ENCODE assay signal across 15 cellular contexts in the genomic region with DNA sequence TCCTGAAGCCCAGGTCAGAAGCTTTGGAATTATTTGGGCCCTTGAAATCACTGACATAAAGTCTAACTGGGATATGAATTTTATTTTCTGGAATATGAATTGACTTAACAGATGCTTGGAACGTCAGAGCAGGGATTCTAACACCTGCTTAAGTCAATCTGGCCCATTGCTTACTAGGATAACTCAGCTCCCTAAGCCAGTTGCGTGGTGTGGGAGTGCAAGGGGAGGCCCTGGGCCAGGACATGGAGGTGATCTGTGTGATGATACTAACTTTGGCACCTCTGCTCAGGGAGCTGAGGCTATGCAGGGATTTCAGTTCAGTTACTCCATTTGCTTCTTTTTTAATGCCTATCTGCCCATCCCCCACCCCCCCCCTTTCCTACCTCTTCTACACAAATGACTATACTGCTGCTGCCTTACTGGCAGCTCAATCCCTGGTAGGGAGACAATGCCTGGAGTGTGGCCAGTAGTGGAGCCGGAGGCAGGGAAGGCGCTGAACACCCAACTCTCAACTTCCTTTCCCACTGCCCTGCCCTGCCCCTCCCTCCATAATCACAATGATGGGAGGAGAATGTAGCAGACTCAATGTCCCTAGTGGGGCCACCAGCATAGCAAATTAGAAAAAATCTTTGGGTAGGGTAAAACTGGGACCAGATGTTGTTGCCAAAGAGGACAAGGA. TPM values are rescaled to one million over a fixed set of nuclear protein-coding genes. Genes with fewer than 3 reads are reported as not detected.
DNase-seq lines count a peak whose midpoint lies in the region; ATAC-seq, FAIRE-seq and TF ChIP-seq lines count a peak whose summit lies in the region.
"Had no signal": no experiment of that assay in that cellular context is flagged by ENCODE, and none has a peak within 500 bp of the region (broad histone marks: within the 10 kb centered on the region; RNA-seq: fewer than 3 reads in every experiment).

No MANE protein-coding gene starts in this region.

- no peak overlapping the region for H3K4ac ChIP-seq in mesendoderm (ENCODE audit: low read depth, low read length)

- no peaks in the 10 kb centered on the region for H4K20me1 ChIP-seq in GM12878 (ENCODE audit: control insufficient read depth, insufficient read depth)

- CTCF ChIA-PET in GM12878 (lab: Yijun Ruan, JAX): no interaction called here

- H2BK120ac ChIP-seq in mesendoderm (ENCODE audit: low read depth, low read length): no peak overlapping the region

- no peak for TF ChIP-seq RAD21 in GM12878 (IDR thresholded peaks at IDR 0.05; ENCODE audit: insufficient read depth, low read depth, low read length)

- WGBS in GM12878 (ENCODE audit: insufficient coverage, insufficient replicate concordance, low lambda C conversion rate, missing lambda C conversion rate): 98% methylated on average over 4 of the region's 4 CpGs
- WGBS in mesendoderm (ENCODE audit: extremely low coverage, insufficient coverage, low lambda C conversion rate): no CpG with 5 or more reads among the region's 4 CpGs

- BruUV-seq in GM12878 (replicated peaks; lab: Mats Ljungman, UMichigan): no TSS peak

- RAD21 ChIA-PET in GM12878 (lab: Charles Lee; ENCODE audit: unreplicated experiment): no interaction called here

- H3K4me1 ChIP-seq in GM12878 (ENCODE audit: control insufficient read depth, insufficient read depth, low read length) (no peaks in the 10 kb centered on the region), mesendoderm (ENCODE audit: control insufficient read depth, low read depth, low read length) (peaks cover 7% of the 10 kb centered on the region)
- H3K4me1 ChIP-seq: Peyer's patch had no signal

- peak; percentile 27 for DNase-seq in NCI-H524 treated with DMSO at 0.1 percent for 48 hours (lab: John Stamatoyannopoulos, UW)
- no peak for DNase-seq in GM12878 (ENCODE audit: low read depth, low spot score)
- DNase-seq in left ventricle myocardium superior: peak; percentile 64
- DNase-seq in central memory CD4-positive, alpha-beta T cell: no peak
- no peak for DNase-seq in mesendoderm
- DNase-seq: activated gamma-delta T cell; erythroblast; NCI-H1105 treated with DMSO at 0.1 percent for 48 hours; NCI-H446; Peyer's patch; stimulated activated CD4-positive, alpha-beta T cell treated with anti-CD3 and anti-CD28 coated beads, Interleukin-2, amount 100 ng/mL, for 24 hours had no signal

- no peak overlapping the region for H2AK5ac ChIP-seq in mesendoderm (ENCODE audit: low read length)

- H3K18ac ChIP-seq in mesendoderm (ENCODE audit: low read length): no peak overlapping the region

- H4K8ac ChIP-seq in mesendoderm (ENCODE audit: low read depth, low read length): no peak overlapping the region

- TF ChIP-seq CTCF in GM12878 (IDR thresholded peaks at IDR 0.05 in 2 of 3, conservative IDR thresholded peaks at IDR 0.05 in 1 of 3; ENCODE audit: control insufficient read depth in 2 of 3, extremely low read depth in 1 of 3, insufficient read depth in 1 of 3, low read depth in 3 of 3, low read length in 3 of 3): no peak

- H3K9ac ChIP-seq in GM12878 (ENCODE audit: control insufficient read depth, insufficient read depth, low read length) (no peak overlapping the region), mesendoderm (ENCODE audit: low read length) (no peak overlapping the region)
- H3K9ac ChIP-seq: BLaER1 treated with 17β-estradiol and CSF1 and Interleukin-3, amounts not matched to agents 10 nM and 100 nM had no signal

- no peak overlapping the region for H3K23ac ChIP-seq in mesendoderm (ENCODE audit: low read length)

- no peaks in the 10 kb centered on the region for H3K27me3 ChIP-seq in GM12878 (replicated peaks in 1 of 2; ENCODE audit: control insufficient read depth in 2 of 2, insufficient read depth in 2 of 2, low read length in 1 of 2)
- no peaks in the 10 kb centered on the region for H3K27me3 ChIP-seq in mesendoderm (ENCODE audit: insufficient read depth, low read length, poor library complexity)
- H3K27me3 ChIP-seq: BLaER1 treated with 17β-estradiol and CSF1 and Interleukin-3, amounts not matched to agents 10 nM and 100 nM; Peyer's patch had no signal

- no peak for FAIRE-seq in GM12878 (lab: Jason Lieb, UNC)

- ATAC-seq in GM12878 (no peak), left ventricle myocardium superior (peak; percentile 50), GM21529 (IDR thresholded peaks at IDR 0.05; ENCODE audit: unreplicated experiment) (no peak), HG03521 (IDR thresholded peaks at IDR 0.05; ENCODE audit: unreplicated experiment) (no peak)

- no peaks in the 10 kb centered on the region for H3K79me2 ChIP-seq in GM12878 (ENCODE audit: control insufficient read depth, insufficient read depth, low read length)
- H3K79me2 ChIP-seq in mesendoderm (ENCODE audit: control insufficient read depth, insufficient read depth, low read length): no peaks in the 10 kb centered on the region

- TF ChIP-seq POLR2A in GM12878 (IDR thresholded peaks at IDR 0.05; ENCODE audit: low read depth, low read length): peak; percentile 45; the same call in 1 of the 2 replicates

- H3K4me2 ChIP-seq in GM12878 (ENCODE audit: control insufficient read depth, insufficient read depth): no peak overlapping the region
- H3K4me2 ChIP-seq in mesendoderm (ENCODE audit: low read length): no peak overlapping the region

- H2BK5ac ChIP-seq in mesendoderm (ENCODE audit: low read length): no peak overlapping the region

- POLR2A ChIA-PET in GM12878 (lab: Charles Lee): no interaction called here

- no peak overlapping the region for H3K56ac ChIP-seq in mesendoderm (ENCODE audit: low read length)

- H2BK15ac ChIP-seq in mesendoderm (replicated peaks; ENCODE audit: low read depth): no peak overlapping the region

- H3K9me3 ChIP-seq in GM12878 (replicated peaks; ENCODE audit: control insufficient read depth, insufficient read depth, low read length): no peaks in the 10 kb centered on the region
- H3K9me3 ChIP-seq: BLaER1 treated with 17β-estradiol and CSF1 and Interleukin-3, amounts not matched to agents 10 nM and 100 nM; Peyer's patch had no signal

- H3K27ac ChIP-seq in GM12878 (ENCODE audit: control insufficient read depth, insufficient read depth): no peak overlapping the region
- peak overlapping the region in 14 of 21 experiments; percentile 5 to 73 (median 45) for H3K27ac ChIP-seq in skin epidermis
- H3K27ac ChIP-seq in mesendoderm (ENCODE audit: low read depth, low read length): no peak overlapping the region
- H3K27ac ChIP-seq: Peyer's patch had no signal

- in situ Hi-C loops in GM12878 (cut with MboI): no loop called here

- no peak for TF ChIP-seq EP300 in GM12878 (IDR thresholded peaks at IDR 0.05; ENCODE audit: borderline replicate concordance in 1 of 2, control insufficient read depth in 1 of 2, low read depth in 2 of 2, low read length in 2 of 2)

- H2AFZ ChIP-seq in GM12878 (ENCODE audit: control insufficient read depth, low read depth, low read length): no peak overlapping the region

- intact Hi-C loops in GM12878 (cut with micrococcal nuclease; ENCODE audit: unreplicated experiment) (no loop called here), left ventricle myocardium superior (cut with micrococcal nuclease) (no loop called here)

- H3K4me3 ChIP-seq in GM12878 (no peak overlapping the region), skin epidermis (no peak overlapping the region), mesendoderm (ENCODE audit: low read length) (no peak overlapping the region)
- H3K4me3 ChIP-seq: BLaER1 treated with 17β-estradiol and CSF1 and Interleukin-3, amounts not matched to agents 10 nM and 100 nM; Peyer's patch had no signal

- SMC1A ChIA-PET in GM12878 (lab: Charles Lee; ENCODE audit: uncharacterized antibody, unreplicated experiment): interaction anchor here (0.7 to 1.0 kb wide), 2 partner anchors 20 to 208 kb away, joined by 4 read pairs; partner anchors contain the start of gene INKA2

- no peak overlapping the region for H4K5ac ChIP-seq in mesendoderm (ENCODE audit: low read length)

- H3K79me1 ChIP-seq in mesendoderm (ENCODE audit: low read length): no peaks in the 10 kb centered on the region

- H3K36me3 ChIP-seq in GM12878 (ENCODE audit: control insufficient read depth in 2 of 2, insufficient read depth in 2 of 2, low read length in 1 of 2) (peaks cover 3 to 8% of the 10 kb centered on the region in 2 experiments), mesendoderm (ENCODE audit: control insufficient read depth, insufficient read depth, low read length) (no peaks in the 10 kb centered on the region)

RNA-seq across cellular contexts. Expression of gene INKA2, which starts 19.5 kb away (rescaled TPM):
- 1.4 and 1.7 TPM in 2 replicates for total RNA-seq in GM12878 (2013; cell fraction: nucleolus; rRNA removed)
- total RNA-seq in GM12878 (2014; rRNA removed): 0.96 and 2.3 TPM in 2 replicates
- 1.3 and 2.0 TPM in 2 replicates for total RNA-seq in GM12878 (2014; rRNA removed; fragmentation: Illumina TruSeq; extraction: Trizol)
- 4.7 and 5.1 TPM in 2 replicates for total RNA-seq in GM12878 (2021)
- polyA plus RNA-seq in GM12878 (2011; ENCODE audit: low read depth): 0.88 TPM
- polyA plus RNA-seq in GM12878 (2011; rRNA removed): 0.68 and 0.85 TPM in 2 replicates
- polyA plus RNA-seq in GM12878 (2011; cell fraction: cytosol; rRNA removed): 0.85 and 0.87 TPM in 2 replicates
- 1.4 and 1.7 TPM in 2 replicates for polyA plus RNA-seq in GM12878 (2011; cell fraction: nucleus; rRNA removed)
- polyA plus RNA-seq in GM12878 (2012): 1.7 and 2.7 TPM in 2 replicates
- polyA plus RNA-seq in GM12878 (2014; fragmentation: Illumina TruSeq; extraction: Trizol): 0.96 TPM in 1 of 2 replicates, not detected in the other
- under 1 TPM in 1 of 2 experiments, not detected in 1; 0.38 TPM for polyA plus RNA-seq in GM12878 (2014; fragmentation: Nextera tagmentation; extraction: Ambion mirVana)
- polyA plus RNA-seq in GM12878 (2014; rRNA removed): 1.7 and 2.0 TPM in 2 replicates
- polyA plus RNA-seq in GM12878 (2016; fragmentation: Nextera tagmentation; extraction: Ambion mirVana): 1 to 10 TPM; 3.0 to 3.8 TPM
- 1.4 and 1.5 TPM in 2 replicates for polyA minus RNA-seq in GM12878 (2011; rRNA and poly(A)+ RNA removed)
- 0.62 TPM in 1 of 2 replicates, not detected in the other for polyA minus RNA-seq in GM12878 (2011; cell fraction: cytosol; rRNA and poly(A)+ RNA removed)
- polyA minus RNA-seq in GM12878 (2011; cell fraction: nucleus; rRNA and poly(A)+ RNA removed): 1.3 TPM in 2 replicates
- 23.1 TPM for total RNA-seq in left ventricle myocardium superior
- polyA plus RNA-seq in mesendoderm (2013, experiment 1 of 2): 0.70 TPM
- polyA plus RNA-seq in mesendoderm (2013, experiment 2 of 2): 0.92 TPM

RNA-seq across cellular contexts. Expression of gene DDX20, which starts 36.0 kb away (rescaled TPM):
- 31.3 and 31.4 TPM in 2 replicates for total RNA-seq in GM12878 (2013; cell fraction: nucleolus; rRNA removed)
- total RNA-seq in GM12878 (2014; rRNA removed): 25.0 and 25.7 TPM in 2 replicates
- 26.8 and 28.7 TPM in 2 replicates for total RNA-seq in GM12878 (2014; rRNA removed; fragmentation: Illumina TruSeq; extraction: Trizol)
- 21.8 and 26.3 TPM in 2 replicates for total RNA-seq in GM12878 (2021)
- polyA plus RNA-seq in GM12878 (2011; ENCODE audit: low read depth): 4.7 TPM
- polyA plus RNA-seq in GM12878 (2011; rRNA removed): 19.3 and 23.2 TPM in 2 replicates
- polyA plus RNA-seq in GM12878 (2011; cell fraction: cytosol; rRNA removed): 7.7 and 8.5 TPM in 2 replicates
- polyA plus RNA-seq in GM12878 (2011; cell fraction: nucleus; rRNA removed): 21.6 and 27.1 TPM in 2 replicates
- polyA plus RNA-seq in GM12878 (2012): 5.9 and 7.2 TPM in 2 replicates
- polyA plus RNA-seq in GM12878 (2014; fragmentation: Illumina TruSeq; extraction: Trizol): 24.7 and 32.3 TPM in 2 replicates
- 10 to 100 TPM in 1 of 2 experiments, 1 to 10 TPM in 1; 7.2 to 10.9 TPM for polyA plus RNA-seq in GM12878 (2014; fragmentation: Nextera tagmentation; extraction: Ambion mirVana)
- 16.6 and 17.6 TPM in 2 replicates for polyA plus RNA-seq in GM12878 (2014; rRNA removed)
- polyA plus RNA-seq in GM12878 (2016; fragmentation: Nextera tagmentation; extraction: Ambion mirVana): 10 to 100 TPM; 25.4 to 30.6 TPM
- polyA minus RNA-seq in GM12878 (2011; rRNA and poly(A)+ RNA removed): 9.7 and 18.4 TPM in 2 replicates
- 7.8 and 11.1 TPM in 2 replicates for polyA minus RNA-seq in GM12878 (2011; cell fraction: cytosol; rRNA and poly(A)+ RNA removed)
- polyA minus RNA-seq in GM12878 (2011; cell fraction: nucleus; rRNA and poly(A)+ RNA removed): 8.3 and 11.7 TPM in 2 replicates
- 7.1 TPM for total RNA-seq in left ventricle myocardium superior
- 19.7 TPM for polyA plus RNA-seq in mesendoderm (2013, experiment 1 of 2)
- 20.0 TPM for polyA plus RNA-seq in mesendoderm (2013, experiment 2 of 2)

Comparison
In these comparisons a context has a peak if more than half of its experiments do, and no peak if none do; other contexts are left out.
1. DNase-seq: peak in NCI-H524 treated with DMSO at 0.1 percent for 48 hours (single experiment) and left ventricle myocardium superior (single experiment); none in GM12878 (single experiment), central memory CD4-positive, alpha-beta T cell (single experiment) and mesendoderm (single experiment).
2. H3K27ac ChIP-seq: peak in skin epidermis (14 of 21); none in GM12878 (single experiment) and mesendoderm (single experiment).